ENCODE assay signal across 8 cellular contexts in the genomic region with DNA sequence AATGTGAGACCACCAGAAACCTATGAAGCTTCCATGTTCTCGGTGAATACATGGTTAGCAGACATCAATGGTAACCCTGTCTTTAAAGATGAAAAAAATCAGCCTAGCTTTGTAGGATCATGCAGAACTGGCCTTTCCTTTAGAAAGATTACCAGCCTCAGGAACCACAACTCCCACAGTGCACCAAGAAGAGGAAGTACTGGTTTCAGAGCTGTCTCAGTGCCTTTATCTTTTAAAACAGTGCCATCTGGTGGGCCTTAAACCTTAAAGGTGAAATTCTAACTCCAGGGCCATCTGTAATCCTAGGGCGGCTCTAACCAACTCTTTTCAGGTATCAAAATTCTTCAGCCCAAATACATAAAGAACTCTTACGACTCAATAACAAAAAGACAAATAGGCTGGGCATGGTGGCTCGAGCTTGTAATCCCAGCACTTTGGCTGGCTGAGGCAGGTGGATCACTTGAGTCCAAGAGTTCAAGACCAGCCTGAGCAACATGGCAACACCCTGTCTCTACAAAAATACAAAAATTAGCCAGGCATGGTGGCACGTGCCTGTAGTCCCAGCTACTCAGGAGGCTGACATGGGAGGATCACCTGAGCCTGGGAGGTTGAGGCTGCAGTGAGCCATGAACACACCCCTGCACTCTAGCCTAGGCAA. TPM values are rescaled to one million over a fixed set of nuclear protein-coding genes. Genes with fewer than 3 reads are reported as not detected.
DNase-seq lines count a peak whose midpoint lies in the region; ATAC-seq and TF ChIP-seq lines count a peak whose summit lies in the region.

No MANE protein-coding gene starts in this region.

- no peak overlapping the region for H3K4me3 Mint-ChIP-seq in activated T-helper 17 cell treated with anti-CD3 and anti-CD28 coated beads, Interleukin-2, amount 50 U/mL, for 72 hours

- no peak overlapping the region for H3K27ac ChIP-seq in osteoblast (ENCODE audit: low read depth, low read length)

- peaks cover 29% of the 10 kb centered on the region for H3K79me2 ChIP-seq in osteoblast (ENCODE audit: insufficient read depth, low read length)

- H3K27me3 ChIP-seq in NT2/D1 (ENCODE audit: insufficient read depth, insufficient read length) (no peaks in the 10 kb centered on the region), osteoblast (ENCODE audit: insufficient read depth, low read length) (no peaks in the 10 kb centered on the region), MG63 (no peaks in the 10 kb centered on the region)

- DNase-seq in D341Med (ENCODE audit: low spot score) (peak; percentile 57), NT2/D1 (ENCODE audit: low read depth, low spot score) (peak; percentile 60), foreskin melanocyte (peak; percentile 74), osteoblast (ENCODE audit: insufficient read length, low spot score, missing footprints) (peak; percentile 93), MG63 (no peak)
- peak; percentile 87 for DNase-seq in Jurkat, Clone E6-1 (ENCODE audit: low read depth, low spot score)

- no peaks in the 10 kb centered on the region for H3K27me3 Mint-ChIP-seq in activated T-helper 17 cell treated with anti-CD3 and anti-CD28 coated beads, Interleukin-2, amount 50 U/mL, for 72 hours

- H3K36me3 ChIP-seq in NT2/D1 (ENCODE audit: insufficient read depth, insufficient read length, low read length) (no peaks in the 10 kb centered on the region), osteoblast (ENCODE audit: insufficient read depth, low read length) (no peaks in the 10 kb centered on the region), MG63 (no peaks in the 10 kb centered on the region)

- H3K4me3 ChIP-seq in Jurkat, Clone E6-1 (ENCODE audit: low read length), result no peak overlapping the region
- H3K4me3 ChIP-seq in NT2/D1 (ENCODE audit: insufficient read length, low read depth) (no peak overlapping the region), osteoblast (ENCODE audit: insufficient read depth, low read length) (no peak overlapping the region), MG63 (no peak overlapping the region)

- no peaks in the 10 kb centered on the region for H3K36me3 Mint-ChIP-seq in activated T-helper 17 cell treated with anti-CD3 and anti-CD28 coated beads, Interleukin-2, amount 50 U/mL, for 72 hours (ENCODE audit: low read depth)

- H3K9ac ChIP-seq in NT2/D1 (ENCODE audit: insufficient read length, low read depth), result no peak overlapping the region

- H2AFZ ChIP-seq in osteoblast (ENCODE audit: low read length), result no peak overlapping the region

- H3K4me1 Mint-ChIP-seq in activated T-helper 17 cell treated with anti-CD3 and anti-CD28 coated beads, Interleukin-2, amount 50 U/mL, for 72 hours, result peaks cover 29% of the 10 kb centered on the region

- peak; percentile 68 for TF ChIP-seq CTCF in osteoblast (IDR thresholded peaks at IDR 0.05; ENCODE audit: extremely low read depth, low read depth, low read length)

- H3K9me3 ChIP-seq in NT2/D1 (ENCODE audit: insufficient read depth, low read length), result no peaks in the 10 kb centered on the region
- no peaks in the 10 kb centered on the region for H3K9me3 ChIP-seq in osteoblast (ENCODE audit: low read depth, low read length)
- H3K9me3 ChIP-seq in MG63, result no peaks in the 10 kb centered on the region

- peak overlapping the region; percentile 75 for H3K27ac Mint-ChIP-seq in activated T-helper 17 cell treated with anti-CD3 and anti-CD28 coated beads, Interleukin-2, amount 50 U/mL, for 72 hours

- no peaks in the 10 kb centered on the region for H4K20me1 ChIP-seq in osteoblast (ENCODE audit: insufficient read depth, low read length)

- H3K4me1 ChIP-seq in NT2/D1 (ENCODE audit: insufficient read depth, insufficient read length) (no peaks in the 10 kb centered on the region), osteoblast (ENCODE audit: insufficient read depth, low read length) (peaks cover 8% of the 10 kb centered on the region)

- no peak overlapping the region for H3K4me2 ChIP-seq in osteoblast (ENCODE audit: insufficient read depth, low read length)

- no peaks in the 10 kb centered on the region for H3K9me3 Mint-ChIP-seq in activated T-helper 17 cell treated with anti-CD3 and anti-CD28 coated beads, Interleukin-2, amount 50 U/mL, for 72 hours

- ATAC-seq in GM19468 (IDR thresholded peaks at IDR 0.05; ENCODE audit: extremely low read depth, unreplicated experiment), result peak; percentile 50
- peak; percentile 77 for ATAC-seq in activated T-helper 17 cell treated with anti-CD3 and anti-CD28 coated beads, Interleukin-2, amount 50 U/mL, for 72 hours (replicated peaks)

RNA-seq across cellular contexts. Expression of gene ATPAF2, which starts 5.4 kb away (rescaled TPM):
- polyA plus RNA-seq in Jurkat, Clone E6-1 (2012; ENCODE audit: insufficient read depth, insufficient read length), result 31.6 TPM
- total RNA-seq in activated T-helper 17 cell treated with anti-CD3 and anti-CD28 coated beads, Interleukin-2, amount 50 U/mL, for 72 hours, result 10 to 100 TPM; 30.8 to 33.5 TPM
- 19.2 and 20.3 TPM in 2 replicates for total RNA-seq in osteoblast
- total RNA-seq in MG63 (2014; rRNA removed; shearing (Covaris generic); ENCODE audit: low replicate concordance), result 12.5 and 39.0 TPM in 2 replicates

RNA-seq across cellular contexts. Expression of gene GID4, which starts 5.6 kb away (rescaled TPM):
- 20.9 TPM for polyA plus RNA-seq in Jurkat, Clone E6-1 (2012; ENCODE audit: insufficient read depth, insufficient read length)
- total RNA-seq in activated T-helper 17 cell treated with anti-CD3 and anti-CD28 coated beads, Interleukin-2, amount 50 U/mL, for 72 hours, result 1 to 10 TPM; 6.4 to 7.2 TPM
- 13.0 and 13.3 TPM in 2 replicates for total RNA-seq in osteoblast
- total RNA-seq in MG63 (2014; rRNA removed; shearing (Covaris generic); ENCODE audit: low replicate concordance), result 3.2 and 4.2 TPM in 2 replicates

RNA-seq across cellular contexts. Expression of gene DRG2, which starts 54.2 kb away (rescaled TPM):
- polyA plus RNA-seq in Jurkat, Clone E6-1 (2012; ENCODE audit: insufficient read depth, insufficient read length), result 81.7 TPM
- 10 to 100 TPM; 33.8 to 64.7 TPM for total RNA-seq in activated T-helper 17 cell treated with anti-CD3 and anti-CD28 coated beads, Interleukin-2, amount 50 U/mL, for 72 hours
- total RNA-seq in osteoblast, result 33.0 and 40.2 TPM in 2 replicates
- 28.4 and 41.5 TPM in 2 replicates for total RNA-seq in MG63 (2014; rRNA removed; shearing (Covaris generic); ENCODE audit: low replicate concordance)
